9 cellular contexts compared by ENCODE assay signal in genomic region chr10:112314822-112315474, GRCh38. TPM values are rescaled to one million over a fixed set of nuclear protein-coding genes. Genes with fewer than 3 reads are reported as not detected.
DNase-seq lines count a peak whose midpoint lies in the region; ATAC-seq and TF ChIP-seq lines count a peak whose summit lies in the region.
"Had no signal": no experiment of that assay in that cellular context is flagged by ENCODE, and none has a peak within 500 bp of the region (broad histone marks: within the 10 kb centered on the region; RNA-seq: fewer than 3 reads in every experiment).

No MANE protein-coding gene starts in this region.

- H3K27me3 ChIP-seq in gastroesophageal sphincter (peaks cover 32% of the 10 kb centered on the region), ovary (no peaks in the 10 kb centered on the region), thyroid gland (no peaks in the 10 kb centered on the region)

- H3K9me3 ChIP-seq in gastroesophageal sphincter, result no peaks in the 10 kb centered on the region
- no peaks in the 10 kb centered on the region for H3K9me3 ChIP-seq in ovary
- H3K9me3 ChIP-seq in thyroid gland, result no peaks in the 10 kb centered on the region

- H3K36me3 ChIP-seq in gastroesophageal sphincter (no peaks in the 10 kb centered on the region), ovary (no peaks in the 10 kb centered on the region), thyroid gland (no peaks in the 10 kb centered on the region)

- TF ChIP-seq CTCF in gastroesophageal sphincter (IDR thresholded peaks at IDR 0.05), result peak; percentile 72 to 88 (median 76)
- TF ChIP-seq CTCF in ovary (IDR thresholded peaks at IDR 0.05), result peak in 2 of 3 donors; percentile 30 to 42
- peak; percentile 73 to 91 (median 84) for TF ChIP-seq CTCF in thyroid gland (IDR thresholded peaks at IDR 0.05)

- TF ChIP-seq POLR2A in gastroesophageal sphincter (IDR thresholded peaks at IDR 0.05) (no peak), ovary (IDR thresholded peaks at IDR 0.05) (no peak), thyroid gland (IDR thresholded peaks at IDR 0.05) (no peak)

- intact Hi-C loops in ovary (cut with DNase I) (no loop called here), thyroid gland (cut with DNase I) (loop anchor here (10.0 kb wide), 2 partner anchors 140 to 170 kb away; no protein-coding TSS in a partner anchor)

- TF ChIP-seq EP300 in gastroesophageal sphincter (IDR thresholded peaks at IDR 0.05) (no peak), ovary (IDR thresholded peaks at IDR 0.05) (no peak)

- peak; percentile 25 for DNase-seq in CMK (ENCODE audit: low read depth)
- peak in 59 of 76 experiments; percentile 2 to 74 (median 35) for DNase-seq in HUDEP-2 (lab: John Stamatoyannopoulos, UW; ENCODE audit: unreplicated experiment in 76 of 76)
- DNase-seq in RPMI7951 (ENCODE audit: low read depth), result peak; percentile 59
- DNase-seq in activated effector memory CD4-positive, alpha-beta T cell treated with Interleukin-2 at 50 U/mL for 16 hours, result peak; percentile 52
- DNase-seq in ovary, result peak; percentile 66 to 81 (median 75)
- peak; percentile 83 to 89 for DNase-seq in thyroid gland

- ATAC-seq in GM19455 (IDR thresholded peaks at IDR 0.05; ENCODE audit: unreplicated experiment), result peak; percentile 84
- ATAC-seq in gastroesophageal sphincter, result no peak

- H3K4me1 ChIP-seq in gastroesophageal sphincter, result no peaks in the 10 kb centered on the region
- H3K4me1 ChIP-seq in ovary (ENCODE audit: insufficient read depth), result no peaks in the 10 kb centered on the region
- no peaks in the 10 kb centered on the region for H3K4me1 ChIP-seq in thyroid gland

- no peak overlapping the region for H3K4me3 ChIP-seq in gastroesophageal sphincter
- H3K4me3 ChIP-seq in ovary, result no peak overlapping the region
- H3K4me3 ChIP-seq in thyroid gland (replicated peaks in 1 of 3), result no peak overlapping the region

- H3K27ac ChIP-seq in gastroesophageal sphincter (no peak overlapping the region), ovary (no peak overlapping the region), thyroid gland (no peak overlapping the region)

- 14 to 23% methylated on average over 6 to 10 of the region's 10 CpGs for WGBS in gastroesophageal sphincter (ENCODE audit: low coverage in 1 of 2), 2 donors
- WGBS in ovary, 3 donors, result 23 to 26% (median 24%) methylated on average over 10 of the region's 10 CpGs
- 26 to 28% methylated on average over 10 of the region's 10 CpGs for WGBS in thyroid gland, 2 donors

RNA-seq across cellular contexts. Expression of gene TECTB, which starts 31.7 kb away (rescaled TPM):
- total RNA-seq in RPMI7951 (2014; rRNA removed; shearing (Covaris generic)), result not detected in 2 replicates
- total RNA-seq in gastroesophageal sphincter, result not detected
- not detected for total RNA-seq in ovary
- polyA plus RNA-seq in ovary, result under 1 TPM in 1 of 2 donors, not detected in 1; 0.07 TPM
- total RNA-seq in thyroid gland, result under 1 TPM; 0.29 to 0.89 (median 0.72) TPM
- total RNA-seq: T-helper 1 cell treated with Interleukin-12 subunit alpha and Interleukin-12 subunit beta and Interleukin-4 antibody, amounts not matched to agents 30 ng/mL and 1 ng/mL, for 36 hours had no signal

RNA-seq across cellular contexts. Expression of gene ACSL5, which starts 59.0 kb away (rescaled TPM):
- 18.5 TPM in 2 replicates for total RNA-seq in RPMI7951 (2014; rRNA removed; shearing (Covaris generic))
- total RNA-seq in gastroesophageal sphincter (10 to 100 TPM in 1 of 4 donors, 1 to 10 TPM in 3; 2.0 to 14.6 (median 9.8) TPM), ovary (10 to 100 TPM in 6 of 7 donors, 1 to 10 TPM in 1; 7.9 to 34.2 (median 20.6) TPM), thyroid gland (10 to 100 TPM in 2 of 4 donors, 1 to 10 TPM in 2; 6.8 to 17.0 (median 10.0) TPM)
- 10 to 100 TPM; 10.8 to 29.4 TPM for polyA plus RNA-seq in ovary

Comparison
In these comparisons a context has a peak if more than half of its experiments do, and no peak if none do; other contexts are left out.
1. DNase-seq: peak in every context shown above with its lines; median percentile 86 in thyroid gland; 75 in ovary; 59 in RPMI7951; 52 in activated effector memory CD4-positive, alpha-beta T cell treated with Interleukin-2 at 50 U/mL for 16 hours; 35 in HUDEP-2; 25 in CMK.